1 cellular context compared by ENCODE assay signal in genomic region chr19:16259385-16260159, GRCh38.
A peak's percentile ranks its signal among the peaks of the same experiment; 100 is the strongest.
TF ChIP-seq lines count a peak whose summit lies in the region.

No MANE protein-coding gene starts in this region.

TF ChIP-seq in GM12878, 131 proteins besides CTCF, POLR2A, EP300 and RAD21 (continued from another document and continues in another):
- TF ChIP-seq ZNF687 (IDR thresholded peaks at IDR 0.05) (no peak), SIX5 (IDR thresholded peaks at IDR 0.05; ENCODE audit: low read depth, low read length, severe bottlenecking) (no peak), SREBF2 (IDR thresholded peaks at IDR 0.05; ENCODE audit: low read length) (no peak), CHD1 (IDR thresholded peaks at IDR 0.05; ENCODE audit: low read depth, low read length) (no peak), CBFB (IDR thresholded peaks at IDR 0.05; ENCODE audit: low read depth) (no peak), PAX8 (IDR thresholded peaks at IDR 0.05) (no peak), CHD2 (IDR thresholded peaks at IDR 0.05; ENCODE audit: borderline replicate concordance, low read depth, low read length) (no peak), ZBTB4 (CRISPR knock-in tag; IDR thresholded peaks at IDR 0.05) (no peak), POLR2AphosphoS5 (IDR thresholded peaks at IDR 0.05; ENCODE audit: low read length) (no peak), SMAD5 (IDR thresholded peaks at IDR 0.05; ENCODE audit: low read depth) (no peak), BRCA1 (IDR thresholded peaks at IDR 0.05; ENCODE audit: low read depth, low read length) (no peak), BCL3 (IDR thresholded peaks at IDR 0.05; ENCODE audit: borderline replicate concordance, insufficient read depth, low read depth, low read length, poor library complexity, severe bottlenecking) (no peak), PAX5 (IDR thresholded peaks at IDR 0.05; ENCODE audit: borderline replicate concordance, low read depth, low read length) (peak; percentile 89; the same call in 1 of the 2 replicates), IRF5 (IDR thresholded peaks at IDR 0.05; ENCODE audit: borderline replicate concordance) (no peak), MYB (IDR thresholded peaks at IDR 0.05; ENCODE audit: borderline replicate concordance, low read depth, low read length) (no peak), MTA3 (IDR thresholded peaks at IDR 0.05; ENCODE audit: borderline replicate concordance, low read length) (no peak), ZNF24 (IDR thresholded peaks at IDR 0.05) (no peak; the same call in 1 of the 2 replicates), SMC3 (IDR thresholded peaks at IDR 0.05; ENCODE audit: borderline replicate concordance, low read length) (no peak), TARDBP (IDR thresholded peaks at IDR 0.05; ENCODE audit: borderline replicate concordance) (0 out of 2 replicates have a peak, but pooled peaks have one; percentile 46), ZNF207 (IDR thresholded peaks at IDR 0.05; ENCODE audit: borderline replicate concordance) (no peak), WRNIP1 (IDR thresholded peaks at IDR 0.05; ENCODE audit: borderline replicate concordance, low read depth, low read length) (no peak), YBX1 (IDR thresholded peaks at IDR 0.05) (no peak), MYC (IDR thresholded peaks at IDR 0.05; ENCODE audit: insufficient read depth, insufficient read length, insufficient replicate concordance, low read length, severe bottlenecking) (no peak), IRF3 (IDR thresholded peaks at IDR 0.05) (no peak), ATF2 (IDR thresholded peaks at IDR 0.05; ENCODE audit: low read length) (0 out of 2 replicates have a peak, but pooled peaks have one; percentile 43), TCF7 (IDR thresholded peaks at IDR 0.05; ENCODE audit: borderline replicate concordance) (no peak), TCF12 (IDR thresholded peaks at IDR 0.05; ENCODE audit: low read depth, low read length) (peak; percentile 83), DPF2 (IDR thresholded peaks at IDR 0.05) (peak; percentile 72), ZBTB11 (CRISPR knock-in tag; IDR thresholded peaks at IDR 0.05) (no peak), CBX5 (IDR thresholded peaks at IDR 0.05; ENCODE audit: low read depth) (no peak), ZNF622 (IDR thresholded peaks at IDR 0.05) (no peak), POLR2AphosphoS2 (IDR thresholded peaks at IDR 0.05; ENCODE audit: low read depth, low read length) (no peak), RUNX3 (IDR thresholded peaks at IDR 0.05; ENCODE audit: low read length) (peak; percentile 49; the same call in 1 of the 2 replicates), SUPT20H (IDR thresholded peaks at IDR 0.05; ENCODE audit: borderline replicate concordance, control insufficient read depth, low read depth, low read length) (no peak), MEF2B (IDR thresholded peaks at IDR 0.05; ENCODE audit: partially characterized antibody, poor library complexity, severe bottlenecking) (no peak), BHLHE40 (IDR thresholded peaks at IDR 0.05; ENCODE audit: borderline replicate concordance in 1 of 2, low read depth in 2 of 2, low read length in 1 of 2) (peak in 1 of 2 experiments; percentile 88; a peak in 2 of 4 replicates), SMARCA5 (IDR thresholded peaks at IDR 0.05) (peak; percentile 93), ESRRA (IDR thresholded peaks at IDR 0.05; ENCODE audit: low read length) (no peak), ZSCAN29 (IDR thresholded peaks at IDR 0.05) (no peak), BCL11A (IDR thresholded peaks at IDR 0.05; ENCODE audit: low read depth, low read length) (no peak), NFXL1 (IDR thresholded peaks at IDR 0.05; ENCODE audit: borderline replicate concordance) (peak; percentile 96), IKZF1 (conservative IDR thresholded peaks at IDR 0.05) (peak; percentile 86), E2F4 (IDR thresholded peaks at IDR 0.05; ENCODE audit: low read depth, low read length) (no peak), HSF1 (IDR thresholded peaks at IDR 0.05; ENCODE audit: low read depth, low read length) (no peak)
